13 cellular contexts compared by ENCODE assay signal in the genomic region with DNA sequence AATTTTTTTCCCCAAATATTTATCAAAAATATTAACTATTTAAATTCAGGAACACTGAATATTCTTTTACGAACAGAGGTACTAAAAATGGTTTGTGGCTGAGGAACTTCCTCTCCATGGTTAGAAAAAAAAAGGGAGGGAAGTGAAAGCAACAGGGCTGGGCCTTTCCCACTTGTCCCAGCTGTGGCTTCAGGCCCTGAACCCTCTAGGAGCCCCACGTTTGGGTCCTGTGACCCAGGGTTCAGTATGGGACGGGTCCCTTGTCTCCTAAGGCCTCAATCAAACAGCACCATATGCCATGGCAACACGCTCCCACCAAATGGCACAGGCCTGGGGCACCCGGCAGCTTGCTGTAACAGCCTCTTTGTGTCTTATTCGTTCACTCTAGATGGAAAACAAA. TPM values are rescaled to one million over a fixed set of nuclear protein-coding genes. Genes with fewer than 3 reads are reported as not detected.
A peak's percentile ranks its signal among the peaks of the same experiment; 100 is the strongest.
DNase-seq lines count a peak whose midpoint lies in the region; ATAC-seq and TF ChIP-seq lines count a peak whose summit lies in the region.
"Had no signal": no experiment of that assay in that cellular context is flagged by ENCODE, and none has a peak within 500 bp of the region (broad histone marks: within the 10 kb centered on the region; RNA-seq: fewer than 3 reads in every experiment).

No MANE protein-coding gene starts in this region.

- peak overlapping the region; percentile 57 for H3K4me2 ChIP-seq in OCI-LY3 (ENCODE audit: low read length)

- no peak for TF ChIP-seq CTCF in OCI-LY3 (IDR thresholded peaks at IDR 0.05; ENCODE audit: low read depth, low read length)
- no peak for TF ChIP-seq CTCF in gastroesophageal sphincter (IDR thresholded peaks at IDR 0.05)
- no peak for TF ChIP-seq CTCF in osteocyte (IDR thresholded peaks at IDR 0.05)

- POLR2A ChIA-PET in CD4-positive, alpha-beta memory T cell (lab: Charles Lee; ENCODE audit: partially characterized antibody) = interaction anchor here (1.1 to 1.5 kb wide), 2 partner anchors 68 to 118 kb away, joined by 3 to 4 read pairs; no protein-coding TSS in a partner anchor

- H3K36me3 Mint-ChIP-seq in CD4-positive, alpha-beta memory T cell = no peaks in the 10 kb centered on the region
- H3K36me3 Mint-ChIP-seq in osteocyte (ENCODE audit: unreplicated experiment) = no peaks in the 10 kb centered on the region

- no peaks in the 10 kb centered on the region for H3K27me3 Mint-ChIP-seq in CD4-positive, alpha-beta memory T cell
- H3K27me3 Mint-ChIP-seq in osteocyte (ENCODE audit: unreplicated experiment) = no peaks in the 10 kb centered on the region

- H3K4me3 ChIP-seq in OCI-LY3 (ENCODE audit: low read length) (peak overlapping the region; percentile 6; the same call in 1 of the 2 replicates), gastroesophageal sphincter (no peak overlapping the region)
- no peak overlapping the region for H3K4me3 ChIP-seq in CD4-positive, alpha-beta memory T cell (ENCODE audit: low read length in 2 of 2)

- peaks cover 39% of the 10 kb centered on the region for H3K36me3 ChIP-seq in OCI-LY3 (replicated peaks; ENCODE audit: low read depth, low read length)
- no peaks in the 10 kb centered on the region for H3K36me3 ChIP-seq in gastroesophageal sphincter
- no peaks in the 10 kb centered on the region for H3K36me3 ChIP-seq in CD4-positive, alpha-beta memory T cell (ENCODE audit: insufficient read depth, low read length)

- peak overlapping the region; percentile 25; the same call in 1 of the 2 replicates for H3K9ac ChIP-seq in OCI-LY3 (ENCODE audit: low read length)

- CTCF ChIA-PET in CD4-positive, alpha-beta memory T cell (lab: Charles Lee; ENCODE audit: partially characterized antibody) = interaction anchor here (0.8 to 9.1 kb wide), 9 partner anchors 22 to 179 kb away, joined by 3 to 132 read pairs (median 15); partner anchors contain the start of genes PARP3, RPL29 and RRP9

- no peaks in the 10 kb centered on the region for H3K9me3 Mint-ChIP-seq in CD4-positive, alpha-beta memory T cell
- H3K9me3 Mint-ChIP-seq in osteocyte (ENCODE audit: unreplicated experiment) = no peaks in the 10 kb centered on the region

- peaks cover 25% of the 10 kb centered on the region for H3K4me1 ChIP-seq in OCI-LY3 (ENCODE audit: low read length)
- peaks cover 0 to 48% (median 6%) of the 10 kb centered on the region in 3 donors for H3K4me1 ChIP-seq in gastroesophageal sphincter
- H3K4me1 ChIP-seq in CD4-positive, alpha-beta memory T cell (ENCODE audit: insufficient read depth, low read length) = no peaks in the 10 kb centered on the region

- no peak overlapping the region for H2AFZ ChIP-seq in OCI-LY3 (ENCODE audit: low read depth, low read length)

- no peaks in the 10 kb centered on the region for H4K20me1 ChIP-seq in OCI-LY3 (ENCODE audit: insufficient read depth, low read length)

- H3K27ac ChIP-seq in OCI-LY3 (ENCODE audit: low read length) (peak overlapping the region; percentile 64), gastroesophageal sphincter (peak overlapping the region in 3 of 4 donors; percentile 24 to 74 (median 60))
- H3K27ac ChIP-seq in CD4-positive, alpha-beta memory T cell (ENCODE audit: low read depth, low read length) = no peak overlapping the region

- TF ChIP-seq EP300 in gastroesophageal sphincter (IDR thresholded peaks at IDR 0.05) = no peak

- H3K79me2 ChIP-seq in OCI-LY3 (ENCODE audit: low read length) = no peaks in the 10 kb centered on the region

- peak; percentile 70 for DNase-seq in GF-D8 (lab: John Stamatoyannopoulos, UW)
- DNase-seq in sciatic nerve (ENCODE audit: low spot score) = no peak
- no peak for DNase-seq in foreskin melanocyte
- DNase-seq in CD4-positive, alpha-beta memory T cell = no peak
- no peak for DNase-seq in osteocyte (ENCODE audit: extremely low spot score, unreplicated experiment)
- DNase-seq: activated CD4-positive, alpha-beta T cell treated with anti-CD3 and anti-CD28 coated beads for 4 hours; effector memory CD4-positive, alpha-beta T cell; NCI-H2029 treated with DMSO at 0.1 percent for 48 hours; PC-3; stimulated activated CD4-positive, alpha-beta T cell treated with anti-CD3 and anti-CD28 coated beads, Interleukin-15, amount 100 ng/mL, for 24 hours had no signal

- H3K4me1 Mint-ChIP-seq in CD4-positive, alpha-beta memory T cell = no peaks in the 10 kb centered on the region
- peaks cover 2% of the 10 kb centered on the region for H3K4me1 Mint-ChIP-seq in osteocyte (ENCODE audit: unreplicated experiment)

- no peaks in the 10 kb centered on the region for H3K9me3 ChIP-seq in OCI-LY3 (ENCODE audit: insufficient read depth, low read length)
- H3K9me3 ChIP-seq in gastroesophageal sphincter = no peaks in the 10 kb centered on the region
- H3K9me3 ChIP-seq in CD4-positive, alpha-beta memory T cell (ENCODE audit: control insufficient read depth in 1 of 2, low read length in 2 of 2) = no peaks in the 10 kb centered on the region

- ATAC-seq in gastroesophageal sphincter (no peak), sciatic nerve (peak; percentile 33), HG03175 (IDR thresholded peaks at IDR 0.05; ENCODE audit: unreplicated experiment) (no peak)
- ATAC-seq: PC-3 had no signal

- no peak overlapping the region for H3K27ac Mint-ChIP-seq in CD4-positive, alpha-beta memory T cell
- no peak overlapping the region for H3K27ac Mint-ChIP-seq in osteocyte (ENCODE audit: unreplicated experiment)

- intact Hi-C loops in sciatic nerve (cut with DNase I) = loop anchor here (10.0 kb wide), 1 partner anchor 47 kb away; no protein-coding TSS in a partner anchor
- intact Hi-C loops in CD4-positive, alpha-beta memory T cell (cut with micrococcal nuclease) = no loop called here

- H3K27me3 ChIP-seq in OCI-LY3 (ENCODE audit: low read depth, low read length) = no peaks in the 10 kb centered on the region
- no peaks in the 10 kb centered on the region for H3K27me3 ChIP-seq in gastroesophageal sphincter
- H3K27me3 ChIP-seq in CD4-positive, alpha-beta memory T cell (ENCODE audit: insufficient read depth, low read length) = no peaks in the 10 kb centered on the region

- 29 to 85% methylated on average over 1 to 6 of the region's 6 CpGs for WGBS in gastroesophageal sphincter (ENCODE audit: low coverage in 1 of 2), 2 donors

- no peak overlapping the region for H3K4me3 Mint-ChIP-seq in CD4-positive, alpha-beta memory T cell
- no peak overlapping the region for H3K4me3 Mint-ChIP-seq in osteocyte (ENCODE audit: unreplicated experiment)

- no peak for TF ChIP-seq POLR2A in gastroesophageal sphincter (IDR thresholded peaks at IDR 0.05)

RNA-seq across cellular contexts. Expression of gene POC1A, which starts 32.4 kb away (rescaled TPM):
- total RNA-seq in gastroesophageal sphincter (1 to 10 TPM in 2 of 4 donors, under 1 TPM in 2; 0.73 to 1.7 (median 0.93) TPM), sciatic nerve (2.1 TPM), osteocyte (4.9 and 5.1 TPM in 2 replicates)
- 1 to 10 TPM in 1 of 2 experiments, under 1 TPM in 1; 0.99 to 1.1 TPM for total RNA-seq in CD4-positive, alpha-beta memory T cell
- polyA plus RNA-seq in CD4-positive, alpha-beta memory T cell = 1 to 10 TPM in 1 of 2 donors, under 1 TPM in 1; 0.36 to 2.4 TPM
